18 cellular contexts compared by ENCODE assay signal in genomic region chr4:143473334-143474126, GRCh38. TPM values are rescaled to one million over a fixed set of nuclear protein-coding genes. Genes with fewer than 3 reads are reported as not detected.
DNase-seq lines count a peak whose midpoint lies in the region; ATAC-seq, FAIRE-seq and TF ChIP-seq lines count a peak whose summit lies in the region.
"Had no signal": no experiment of that assay in that cellular context is flagged by ENCODE, and none has a peak within 500 bp of the region (broad histone marks: within the 10 kb centered on the region; RNA-seq: fewer than 3 reads in every experiment).

No MANE protein-coding gene starts in this region.

- H3K27me3 Mint-ChIP-seq in CD8-positive, alpha-beta T cell (ENCODE audit: low read depth) = peaks cover 3% of the 10 kb centered on the region

- ATAC-seq in GM18868 (IDR thresholded peaks at IDR 0.05; ENCODE audit: unreplicated experiment) (peak; percentile 76), GM21717 (IDR thresholded peaks at IDR 0.05; ENCODE audit: unreplicated experiment) (peak; percentile 63), HG03354 (IDR thresholded peaks at IDR 0.05; ENCODE audit: poor library complexity, severe bottlenecking, unreplicated experiment) (peak; percentile 87), HepG2 (no peak; the same call in 2 of the 3 replicates)
- no peak for ATAC-seq in CD8-positive, alpha-beta T cell
- ATAC-seq: activated T-cell treated with anti-CD3 and anti-CD28 coated beads, Interleukin-2, amount 50 U/mL, for 4 hours; heart right ventricle; lower lobe of right lung had no signal

- no TSS peak for BruUV-seq in HepG2 (replicated peaks; lab: Mats Ljungman, UMichigan)

- no peaks in the 10 kb centered on the region for H3K27me3 ChIP-seq in HepG2 (ENCODE audit: control insufficient read depth in 1 of 2, insufficient read depth in 2 of 2, low read length in 2 of 2)
- H3K27me3 ChIP-seq in CD8-positive, alpha-beta T cell (ENCODE audit: insufficient read depth, low read length) = no peaks in the 10 kb centered on the region
- H3K27me3 ChIP-seq: ascending aorta, BLaER1, heart right ventricle, SJSA1 had no signal

- no peak overlapping the region for H3K4me3 ChIP-seq in HepG2 (replicated peaks in 1 of 3; ENCODE audit: insufficient read depth in 1 of 3, low read depth in 2 of 3, low read length in 3 of 3)
- H3K4me3 ChIP-seq in CD8-positive, alpha-beta T cell (ENCODE audit: low read depth, low read length) = no peak overlapping the region
- H3K4me3 ChIP-seq: ascending aorta, BLaER1, heart right ventricle, lower lobe of right lung, SJSA1 had no signal

- TF ChIP-seq EP300 in HepG2 (IDR thresholded peaks at IDR 0.05; ENCODE audit: low read depth in 2 of 2, low read length in 2 of 2) (no peak), HepG2 (CRISPR knock-in tag; IDR thresholded peaks at IDR 0.05; ENCODE audit: borderline replicate concordance) (no peak)

- peaks cover 1 to 16% of the 10 kb centered on the region in 2 experiments; a peak in 3 of 5 replicates for H3K36me3 ChIP-seq in HepG2 (replicated peaks in 1 of 2; ENCODE audit: control insufficient read depth in 1 of 2, insufficient read depth in 2 of 2, low read length in 2 of 2)
- H3K36me3 ChIP-seq in CD8-positive, alpha-beta T cell (ENCODE audit: insufficient read depth, low read length) = no peaks in the 10 kb centered on the region
- H3K36me3 ChIP-seq: SJSA1 had no signal

- no peaks in the 10 kb centered on the region for H3K9me3 Mint-ChIP-seq in CD8-positive, alpha-beta T cell
- H3K9me3 Mint-ChIP-seq: activated T-cell treated with anti-CD3 and anti-CD28 coated beads, Interleukin-2, amount 50 U/mL, for 4 hours had no signal

- POLR2A ChIA-PET in HepG2 (lab: Yijun Ruan, JAX) = no interaction called here
- POLR2A ChIA-PET in CD8-positive, alpha-beta T cell (lab: Charles Lee) = no interaction called here

- peak; percentile 17 for DNase-seq in HepG2 (ENCODE audit: low spot score)
- DNase-seq in CD8-positive, alpha-beta T cell = no peak
- no peak for DNase-seq in NCI-H1105 (lab: John Stamatoyannopoulos, UW)
- DNase-seq in NCI-H1105 treated with DMSO at 0.1 percent for 48 hours (lab: John Stamatoyannopoulos, UW) = no peak
- DNase-seq in NCI-H2171 (lab: John Stamatoyannopoulos, UW) = no peak
- DNase-seq: activated CD4-positive, CD25-positive, alpha-beta regulatory T cell treated with anti-CD3 and anti-CD28 coated beads, Interleukin-2, amount 50 U/mL, for 72 hours; activated T-cell treated with anti-CD3 and anti-CD28 coated beads, Interleukin-2, amount 50 U/mL, for 4 hours; heart right ventricle; lower lobe of right lung; MV-4-11; occipital lobe; stimulated activated CD4-positive, alpha-beta T cell treated with anti-CD3 and anti-CD28 coated beads, Interleukin-15, amount 100 ng/mL, for 24 hours had no signal

- H3K4me1 Mint-ChIP-seq in CD8-positive, alpha-beta T cell (ENCODE audit: low read depth) = no peaks in the 10 kb centered on the region

- WGBS in HepG2 (ENCODE audit: low lambda C conversion rate) = 80% methylated on average over 1 of the region's 1 CpG

- no peaks in the 10 kb centered on the region for H3K79me2 ChIP-seq in HepG2 (ENCODE audit: insufficient read depth, low read length)

- TF ChIP-seq CTCF in HepG2 (CRISPR knock-in tag; IDR thresholded peaks at IDR 0.05) = no peak
- TF ChIP-seq CTCF in CD8-positive, alpha-beta T cell (IDR thresholded peaks at IDR 0.05) = no peak

- in situ Hi-C loops in HepG2 (cut with HindIII; ENCODE audit: extremely low pct_ligation_motif_present, low pct_unique_long_range_greater_than_20kb) = no loop called here

- H3K36me3 Mint-ChIP-seq in CD8-positive, alpha-beta T cell = no peaks in the 10 kb centered on the region

- H4K20me1 ChIP-seq in HepG2 (ENCODE audit: insufficient read depth, low read length) = no peaks in the 10 kb centered on the region
- H4K20me1 ChIP-seq: BLaER1 had no signal

- no peak overlapping the region for H3K9ac ChIP-seq in HepG2 (ENCODE audit: insufficient read depth, low read depth, low read length)
- H3K9ac ChIP-seq: BLaER1 had no signal

- no peaks in the 10 kb centered on the region for H3K4me1 ChIP-seq in HepG2 (ENCODE audit: insufficient read depth, low read length)
- no peaks in the 10 kb centered on the region for H3K4me1 ChIP-seq in CD8-positive, alpha-beta T cell (ENCODE audit: insufficient read depth, low read length)
- H3K4me1 ChIP-seq: ascending aorta, BLaER1, heart right ventricle, lower lobe of right lung, SJSA1 had no signal

- no peak overlapping the region for H3K27ac Mint-ChIP-seq in CD8-positive, alpha-beta T cell

- intact Hi-C loops in HepG2 (cut with micrococcal nuclease; ENCODE audit: unreplicated experiment) = no loop called here
- intact Hi-C loops in CD8-positive, alpha-beta T cell (cut with DNase I, micrococcal nuclease) = no loop called here

- FAIRE-seq in HepG2 (lab: Jason Lieb, UNC) = no peak

- no peak overlapping the region for H3K4me3 Mint-ChIP-seq in CD8-positive, alpha-beta T cell
- H3K4me3 Mint-ChIP-seq: activated T-cell treated with anti-CD3 and anti-CD28 coated beads, Interleukin-2, amount 50 U/mL, for 4 hours had no signal

- CTCF ChIA-PET in HepG2 (lab: Yijun Ruan, JAX; ENCODE audit: low intra/inter-chr PET ratio, low total read pairs) = no interaction called here
- CTCF ChIA-PET in CD8-positive, alpha-beta T cell (lab: Charles Lee) = no interaction called here

- H2AFZ ChIP-seq in HepG2 (ENCODE audit: low read length) = no peak overlapping the region

- no peaks in the 10 kb centered on the region for H3K9me3 ChIP-seq in HepG2 (ENCODE audit: low read length)
- no peaks in the 10 kb centered on the region for H3K9me3 ChIP-seq in CD8-positive, alpha-beta T cell (ENCODE audit: low read length)
- H3K9me3 ChIP-seq: ascending aorta, BLaER1, heart right ventricle, lower lobe of right lung, SJSA1 had no signal

- no peak for TF ChIP-seq POLR2A in HepG2 (IDR thresholded peaks at IDR 0.05; ENCODE audit: insufficient read depth in 1 of 2, low read depth in 2 of 2, low read length in 2 of 2)

- TF ChIP-seq RAD21 in HepG2 (CRISPR knock-in tag; IDR thresholded peaks at IDR 0.05) = no peak

- no peak overlapping the region for H3K4me2 ChIP-seq in HepG2 (ENCODE audit: low read depth, low read length)
- H3K4me2 ChIP-seq: BLaER1 had no signal

- no peak overlapping the region for H3K27ac ChIP-seq in HepG2 (ENCODE audit: extremely low read length, insufficient read depth, low read length)
- H3K27ac ChIP-seq in CD8-positive, alpha-beta T cell (ENCODE audit: low read depth, low read length) = no peak overlapping the region
- H3K27ac ChIP-seq: ascending aorta, BLaER1, heart right ventricle, lower lobe of right lung, SJSA1 had no signal

TF ChIP-seq in HepG2, 621 proteins besides CTCF, POLR2A, EP300 and RAD21:
- TF ChIP-seq ARNT (IDR thresholded peaks at IDR 0.05) (no peak), ZNF33A (CRISPR knock-in tag; IDR thresholded peaks at IDR 0.05; ENCODE audit: borderline replicate concordance) (no peak), ZFP37 (CRISPR knock-in tag; IDR thresholded peaks at IDR 0.05; ENCODE audit: borderline replicate concordance) (no peak), GABPB1 (CRISPR knock-in tag; IDR thresholded peaks at IDR 0.05) (no peak), IKZF1 (IDR thresholded peaks at IDR 0.05) (no peak), ZNF253 (CRISPR knock-in tag; IDR thresholded peaks at IDR 0.05; ENCODE audit: borderline replicate concordance) (no peak)

RNA-seq across cellular contexts. Expression of gene SMARCA5, which starts 40.0 kb away (rescaled TPM):
- 37.5 and 58.4 TPM in 2 replicates for total RNA-seq in HepG2 (2016; rRNA removed; fragmentation: Illumina TruSeq; extraction: Trizol)
- total RNA-seq in HepG2 (2016; cell fraction: cytosol; rRNA removed; fragmentation: Illumina TruSeq; extraction: Trizol; ENCODE audit: low read depth) = 29.0 and 35.5 TPM in 2 replicates
- 38.0 and 56.3 TPM in 2 replicates for total RNA-seq in HepG2 (2016; cell fraction: insoluble cytoplasmic fraction; rRNA removed; fragmentation: Illumina TruSeq; extraction: Trizol)
- 12.5 and 14.0 TPM in 2 replicates for total RNA-seq in HepG2 (2016; cell fraction: membrane; rRNA removed; fragmentation: Illumina TruSeq; extraction: Trizol)
- 42.0 and 45.8 TPM in 2 replicates for total RNA-seq in HepG2 (2016; cell fraction: nucleus; rRNA removed; fragmentation: Illumina TruSeq; extraction: Trizol)
- 6.2 and 7.0 TPM in 2 replicates for polyA plus RNA-seq in HepG2 (2011; rRNA removed)
- polyA plus RNA-seq in HepG2 (2011; cell fraction: cytosol; rRNA removed) = 3.0 and 5.2 TPM in 2 replicates
- 4.4 and 6.0 TPM in 2 replicates for polyA plus RNA-seq in HepG2 (2011; cell fraction: nucleus; rRNA removed)
- polyA plus RNA-seq in HepG2 (2012) = 24.5 and 30.4 TPM in 2 replicates
- 0.99 and 1.5 TPM in 2 replicates for polyA plus RNA-seq in HepG2 (2016; cell fraction: cytosol; fragmentation: Illumina TruSeq; extraction: Trizol; ENCODE audit: low read depth)
- polyA plus RNA-seq in HepG2 (2016; cell fraction: insoluble cytoplasmic fraction; fragmentation: Illumina TruSeq; extraction: Trizol; ENCODE audit: low read depth) = 40.7 TPM in 2 replicates
- polyA plus RNA-seq in HepG2 (2016; cell fraction: membrane; fragmentation: Illumina TruSeq; extraction: Trizol; ENCODE audit: low read depth) = 4.0 TPM in 2 replicates
- polyA plus RNA-seq in HepG2 (2016; cell fraction: nucleus; fragmentation: Illumina TruSeq; extraction: Trizol; ENCODE audit: insufficient read depth, low read depth) = 32.2 and 33.6 TPM in 2 replicates
- 11.1 TPM in 2 replicates for polyA minus RNA-seq in HepG2 (2011; rRNA and poly(A)+ RNA removed; ENCODE audit: low replicate concordance)
- 17.7 and 23.3 TPM in 2 replicates for polyA minus RNA-seq in HepG2 (2011; cell fraction: cytosol; rRNA and poly(A)+ RNA removed)
- 53.3 and 63.0 TPM in 2 replicates for polyA minus RNA-seq in HepG2 (2011; cell fraction: nucleus; rRNA and poly(A)+ RNA removed)
- 10 to 100 TPM; 57.9 to 63.1 TPM for total RNA-seq in CD8-positive, alpha-beta T cell

Comparison
In these comparisons a context has a peak if more than half of its experiments do, and no peak if none do; other contexts are left out.
1. ATAC-seq: peak in GM18868 (single experiment), GM21717 (single experiment) and HG03354 (single experiment); none in HepG2 (single experiment) and CD8-positive, alpha-beta T cell (single experiment).